12 cellular contexts compared by ENCODE assay signal in genomic region chr15:78048410-78048946, GRCh38. TPM values are rescaled to one million over a fixed set of nuclear protein-coding genes. Genes with fewer than 3 reads are reported as not detected.
DNase-seq lines count a peak whose midpoint lies in the region; ATAC-seq and TF ChIP-seq lines count a peak whose summit lies in the region.
"Had no signal": no experiment of that assay in that cellular context is flagged by ENCODE, and none has a peak within 500 bp of the region (broad histone marks: within the 10 kb centered on the region; RNA-seq: fewer than 3 reads in every experiment).

No MANE protein-coding gene starts in this region.

- no peaks in the 10 kb centered on the region for H3K36me3 ChIP-seq in CD8-positive, alpha-beta memory T cell (ENCODE audit: insufficient read depth, low read length)
- H3K36me3 ChIP-seq in heart left ventricle (peaks cover 0 to 40% (median 22%) of the 10 kb centered on the region in 9 donors), sigmoid colon (peaks cover 0 to 14% (median 10%) of the 10 kb centered on the region in 4 donors)

- no peaks in the 10 kb centered on the region for H3K27me3 ChIP-seq in CD8-positive, alpha-beta memory T cell (ENCODE audit: insufficient read depth, low read length, poor library complexity, severe bottlenecking)
- H3K27me3 ChIP-seq in heart left ventricle (no peaks in the 10 kb centered on the region), sigmoid colon (no peaks in the 10 kb centered on the region)
- H3K27me3 ChIP-seq: ascending aorta, foreskin keratinocyte had no signal

- H3K36me3 Mint-ChIP-seq in CD8-positive, alpha-beta memory T cell, result peaks cover 3 to 27% (median 6%) of the 10 kb centered on the region in 3 donors
- peaks cover 74% of the 10 kb centered on the region for H3K36me3 Mint-ChIP-seq in activated CD8-positive, alpha-beta T cell treated with anti-CD3 and anti-CD28 coated beads, Interleukin-2, amount 10 ng/mL, durations not matched to agents 7 days and 5 days (ENCODE audit: low read depth)

- POLR2A ChIA-PET in CD8-positive, alpha-beta memory T cell (lab: Charles Lee), result interaction anchor here (0.6 to 1.9 kb wide), 4 partner anchors 10 to 20 kb away, joined by 3 to 11 read pairs (median 3); no protein-coding TSS in a partner anchor
- POLR2A ChIA-PET in activated CD8-positive, alpha-beta T cell treated with anti-CD3 and anti-CD28 coated beads, Interleukin-2, amount 10 ng/mL, durations not matched to agents 7 days and 5 days (lab: Charles Lee), result interaction anchor here (1.4 to 3.0 kb wide), 5 partner anchors 12 to 27 kb away, joined by 5 to 27 read pairs (median 12); no protein-coding TSS in a partner anchor

- WGBS in heart left ventricle, 4 donors, result 47 to 64% (median 57%) methylated on average over 8 of the region's 8 CpGs
- 68 to 79% methylated on average over 8 of the region's 8 CpGs for whole genome bisulfite sequencing in sigmoid colon, 2 donors

- TF ChIP-seq CTCF in heart left ventricle (IDR thresholded peaks at IDR 0.05) (no peak), sigmoid colon (IDR thresholded peaks at IDR 0.05) (no peak), GM20000 (IDR thresholded peaks at IDR 0.05; ENCODE audit: extremely low read depth, missing control alignments) (no peak)

- peak overlapping the region; percentile 87 to 99 (median 97) for H3K27ac Mint-ChIP-seq in CD8-positive, alpha-beta memory T cell
- peak overlapping the region; percentile 94 for H3K27ac Mint-ChIP-seq in activated CD8-positive, alpha-beta T cell treated with anti-CD3 and anti-CD28 coated beads, Interleukin-2, amount 10 ng/mL, durations not matched to agents 7 days and 5 days

- H3K4me3 Mint-ChIP-seq in CD8-positive, alpha-beta memory T cell, result peak overlapping the region; percentile 25 to 88 (median 68)
- peak overlapping the region; percentile 54 for H3K4me3 Mint-ChIP-seq in activated CD8-positive, alpha-beta T cell treated with anti-CD3 and anti-CD28 coated beads, Interleukin-2, amount 10 ng/mL, durations not matched to agents 7 days and 5 days

- intact Hi-C loops in heart left ventricle (cut with DNase I), result no loop called here
- intact Hi-C loops in sigmoid colon (cut with DNase I), result loop anchor here (5.0 kb wide), 1 partner anchor 41 kb away; no protein-coding TSS in a partner anchor

- no peak for TF ChIP-seq EP300 in sigmoid colon (IDR thresholded peaks at IDR 0.05)

- no peaks in the 10 kb centered on the region for H3K27me3 Mint-ChIP-seq in CD8-positive, alpha-beta memory T cell
- no peaks in the 10 kb centered on the region for H3K27me3 Mint-ChIP-seq in activated CD8-positive, alpha-beta T cell treated with anti-CD3 and anti-CD28 coated beads, Interleukin-2, amount 10 ng/mL, durations not matched to agents 7 days and 5 days (ENCODE audit: low read depth)

- no peaks in the 10 kb centered on the region for H3K9me3 Mint-ChIP-seq in CD8-positive, alpha-beta memory T cell
- no peaks in the 10 kb centered on the region for H3K9me3 Mint-ChIP-seq in activated CD8-positive, alpha-beta T cell treated with anti-CD3 and anti-CD28 coated beads, Interleukin-2, amount 10 ng/mL, durations not matched to agents 7 days and 5 days (ENCODE audit: insufficient read depth)

- no peak overlapping the region for H3K4me3 ChIP-seq in CD8-positive, alpha-beta memory T cell (ENCODE audit: low read length)
- peak overlapping the region in 1 of 12 donors; percentile 2 for H3K4me3 ChIP-seq in heart left ventricle
- H3K4me3 ChIP-seq in sigmoid colon, result no peak overlapping the region
- H3K4me3 ChIP-seq: ascending aorta had no signal

- H3K27ac ChIP-seq in CD8-positive, alpha-beta memory T cell (ENCODE audit: low read depth, low read length), result peak overlapping the region; percentile 38
- H3K27ac ChIP-seq in heart left ventricle (peak overlapping the region; percentile 23 to 92 (median 66)), sigmoid colon (peak overlapping the region; percentile 50 to 75 (median 62))
- H3K27ac ChIP-seq: ascending aorta, foreskin keratinocyte had no signal

- H3K4me1 Mint-ChIP-seq in CD8-positive, alpha-beta memory T cell, result peaks cover 98 to 100% (median 99%) of the 10 kb centered on the region in 3 donors
- peaks cover 95% of the 10 kb centered on the region for H3K4me1 Mint-ChIP-seq in activated CD8-positive, alpha-beta T cell treated with anti-CD3 and anti-CD28 coated beads, Interleukin-2, amount 10 ng/mL, durations not matched to agents 7 days and 5 days (ENCODE audit: low read depth)

- ATAC-seq in activated CD8-positive, alpha-beta T cell treated with anti-CD3 and anti-CD28 coated beads, Interleukin-2, amount 10 ng/mL, durations not matched to agents 7 days and 5 days, result no peak
- ATAC-seq in heart left ventricle, result peak; percentile 36 to 70 (median 52)
- ATAC-seq in HG03095 (IDR thresholded peaks at IDR 0.05; ENCODE audit: unreplicated experiment), result no peak
- no peak for ATAC-seq in GM21515 (IDR thresholded peaks at IDR 0.05; ENCODE audit: unreplicated experiment)
- ATAC-seq: foreskin keratinocyte had no signal

- no peak for DNase-seq in CD8-positive, alpha-beta memory T cell
- no peak for DNase-seq in activated CD8-positive, alpha-beta T cell treated with anti-CD3 and anti-CD28 coated beads, Interleukin-2, amount 10 ng/mL, durations not matched to agents 7 days and 5 days
- DNase-seq in heart left ventricle, result peak in 3 of 5 donors; percentile 36 to 45 (median 40)
- DNase-seq in sigmoid colon, result no peak
- no peak for DNase-seq in NCI-H446 treated with DMSO at 0.1 percent for 48 hours (lab: John Stamatoyannopoulos, UW)
- DNase-seq in GM20000 (ENCODE audit: low spot score), result no peak
- DNase-seq: Caco-2, foreskin keratinocyte, MM.1S had no signal

- CTCF ChIA-PET in CD8-positive, alpha-beta memory T cell (lab: Charles Lee), result interaction anchor here (0.9 to 2.1 kb wide), 4 partner anchors 13 to 60 kb away, joined by 4 to 12 read pairs (median 6); no protein-coding TSS in a partner anchor
- CTCF ChIA-PET in activated CD8-positive, alpha-beta T cell treated with anti-CD3 and anti-CD28 coated beads, Interleukin-2, amount 10 ng/mL, durations not matched to agents 7 days and 5 days (lab: Charles Lee), result interaction anchor here (0.8 to 21.0 kb wide), 10 partner anchors 10 to 139 kb away, joined by 3 to 305 read pairs (median 4); partner anchors contain the start of gene TBC1D2B

- H3K9me3 ChIP-seq in CD8-positive, alpha-beta memory T cell (ENCODE audit: low read length), result no peaks in the 10 kb centered on the region
- H3K9me3 ChIP-seq in heart left ventricle (no peaks in the 10 kb centered on the region), sigmoid colon (no peaks in the 10 kb centered on the region)
- H3K9me3 ChIP-seq: ascending aorta, Caco-2 had no signal

- TF ChIP-seq POLR2A in heart left ventricle (IDR thresholded peaks at IDR 0.05) (no peak), sigmoid colon (IDR thresholded peaks at IDR 0.05) (no peak)

- H3K4me1 ChIP-seq in CD8-positive, alpha-beta memory T cell (ENCODE audit: insufficient read depth, low read length), result peaks cover 99% of the 10 kb centered on the region
- H3K4me1 ChIP-seq in heart left ventricle, result peaks cover 15 to 98% (median 61%) of the 10 kb centered on the region in 12 donors
- peaks cover 0 to 91% (median 74%) of the 10 kb centered on the region in 4 donors for H3K4me1 ChIP-seq in sigmoid colon

RNA-seq across cellular contexts. Expression of gene TBC1D2B, which starts 29.0 kb away (rescaled TPM):
- total RNA-seq in CD8-positive, alpha-beta memory T cell, result 10 to 100 TPM; 40.1 to 41.1 TPM
- 26.4 TPM for polyA plus RNA-seq in CD8-positive, alpha-beta memory T cell
- total RNA-seq in activated CD8-positive, alpha-beta T cell treated with anti-CD3 and anti-CD28 coated beads, Interleukin-2, amount 10 ng/mL, durations not matched to agents 7 days and 5 days, result 100 to 1,000 TPM; 109 to 119 TPM
- total RNA-seq in heart left ventricle (10 to 100 TPM in 6 of 9 donors, 1 to 10 TPM in 3; 6.5 to 45.2 (median 10.8) TPM), sigmoid colon (10 to 100 TPM; 25.3 to 47.1 (median 37.6) TPM)
- polyA plus RNA-seq in heart left ventricle (1 to 10 TPM; 5.1 to 5.9 TPM), sigmoid colon (10 to 100 TPM in 2 of 3 donors, 1 to 10 TPM in 1; 7.6 to 30.3 (median 13.2) TPM)

RNA-seq across cellular contexts. Expression of gene SH2D7, which starts 43.9 kb away (rescaled TPM):
- total RNA-seq in CD8-positive, alpha-beta memory T cell, result not detected
- polyA plus RNA-seq in CD8-positive, alpha-beta memory T cell, result not detected
- under 1 TPM; 0.29 to 0.31 TPM for total RNA-seq in activated CD8-positive, alpha-beta T cell treated with anti-CD3 and anti-CD28 coated beads, Interleukin-2, amount 10 ng/mL, durations not matched to agents 7 days and 5 days
- total RNA-seq in heart left ventricle, result not detected
- polyA plus RNA-seq in heart left ventricle, result not detected
- not detected for total RNA-seq in sigmoid colon
- 1 to 10 TPM in 2 of 3 donors, under 1 TPM in 1; 0.69 to 3.0 (median 2.5) TPM for polyA plus RNA-seq in sigmoid colon
- total RNA-seq: ascending aorta, Caco-2, foreskin keratinocyte had no signal
- polyA plus RNA-seq: foreskin keratinocyte had no signal

Comparison
In these comparisons a context has a peak if more than half of its experiments do, and no peak if none do; other contexts are left out.
1. DNase-seq: peak in heart left ventricle (3 of 5); none in CD8-positive, alpha-beta memory T cell (0 of 5), activated CD8-positive, alpha-beta T cell treated with anti-CD3 and anti-CD28 coated beads, Interleukin-2, amount 10 ng/mL, durations not matched to agents 7 days and 5 days (single experiment), sigmoid colon (single experiment), NCI-H446 treated with DMSO at 0.1 percent for 48 hours (single experiment) and GM20000 (single experiment).
2. ATAC-seq: peak in heart left ventricle (4 of 4); none in activated CD8-positive, alpha-beta T cell treated with anti-CD3 and anti-CD28 coated beads, Interleukin-2, amount 10 ng/mL, durations not matched to agents 7 days and 5 days (single experiment), HG03095 (single experiment) and GM21515 (single experiment).
3. Peak in every context shown above with its lines, with median percentiles within 50 percentile points of each other: H3K27ac ChIP-seq.